ENCODE assay signal across 7 cellular contexts in the genomic region with DNA sequence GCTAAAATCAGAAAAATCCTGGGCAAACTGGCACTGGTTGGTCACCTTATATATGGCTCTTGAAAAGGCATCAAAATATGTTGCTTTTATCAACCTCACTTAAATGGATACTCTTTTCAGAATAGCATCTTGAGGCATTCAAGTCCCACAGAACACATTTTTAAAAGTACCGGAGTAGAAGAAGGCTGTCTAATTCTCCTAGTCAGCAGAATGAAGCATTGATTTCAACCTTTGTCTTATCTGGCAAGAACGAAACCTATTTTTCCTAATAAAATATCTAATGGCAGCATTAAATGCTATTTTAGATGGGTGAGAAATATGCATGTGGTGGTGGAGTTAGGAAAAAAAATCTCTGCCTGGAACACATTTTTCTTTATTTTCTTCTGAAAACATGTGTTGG. TPM values are rescaled to one million over a fixed set of nuclear protein-coding genes. Genes with fewer than 3 reads are reported as not detected.
"Had no signal": no experiment of that assay in that cellular context is flagged by ENCODE, and none has a peak within 500 bp of the region (broad histone marks: within the 10 kb centered on the region; RNA-seq: fewer than 3 reads in every experiment).

No MANE protein-coding gene starts in this region.

- H3K27ac ChIP-seq: HL-60 had no signal

- DNase-seq: H9, KG1 had no signal

- ATAC-seq: GM23338 had no signal

- H3K4me2 ChIP-seq: GM23338 had no signal

- FAIRE-seq: H1, H54 had no signal

- H3K4me3 ChIP-seq: GM23338 had no signal

- H2AFZ ChIP-seq: GM23338 had no signal

RNA-seq across cellular contexts. Expression of gene TMEFF2, which starts 27.8 kb away (rescaled TPM):
- polyA plus RNA-seq: IgD-negative memory B cell had no signal
